In genomic region chr19:2167896-2168618, GRCh38 we compare ENCODE assay signal across 8 cellular contexts. TPM values are rescaled to one million over a fixed set of nuclear protein-coding genes. Genes with fewer than 3 reads are reported as not detected.
DNase-seq lines count a peak whose midpoint lies in the region; ATAC-seq and TF ChIP-seq lines count a peak whose summit lies in the region.

No MANE protein-coding gene starts in this region.

- TSS peak; percentile 98 for BruUV-seq in MCF 10A (replicated peaks; lab: Mats Ljungman, UMichigan)

- CTCF ChIA-PET in MCF 10A (lab: Yijun Ruan, JAX), result interaction anchor here (0.5 to 1.2 kb wide), 3 partner anchors 87 to 469 kb away, joined by 3 to 5 read pairs (median 3); no protein-coding TSS in a partner anchor

- H3K4me3 Mint-ChIP-seq in activated naive CD4-positive, alpha-beta T cell treated with anti-CD3 and anti-CD28 coated beads, Interleukin-2, amount 50 U/mL, for 24 hours, result peak overlapping the region; percentile 82
- peak overlapping the region; percentile 56 for H3K4me3 Mint-ChIP-seq in MCF 10A (ENCODE audit: unreplicated experiment)

- H3K4me1 Mint-ChIP-seq in activated naive CD4-positive, alpha-beta T cell treated with anti-CD3 and anti-CD28 coated beads, Interleukin-2, amount 50 U/mL, for 24 hours, result peaks cover 59% of the 10 kb centered on the region
- H3K4me1 Mint-ChIP-seq in MCF 10A (ENCODE audit: insufficient read depth, unreplicated experiment), result peaks cover 20% of the 10 kb centered on the region

- TF ChIP-seq CTCF in MCF 10A (IDR thresholded peaks at IDR 0.05; ENCODE audit: unreplicated experiment), result no peak

- peak overlapping the region; percentile 81 for H3K27ac Mint-ChIP-seq in activated naive CD4-positive, alpha-beta T cell treated with anti-CD3 and anti-CD28 coated beads, Interleukin-2, amount 50 U/mL, for 24 hours
- peak overlapping the region; percentile 96 for H3K27ac Mint-ChIP-seq in MCF 10A (ENCODE audit: low read depth, unreplicated experiment)

- no peaks in the 10 kb centered on the region for H3K9me3 Mint-ChIP-seq in activated naive CD4-positive, alpha-beta T cell treated with anti-CD3 and anti-CD28 coated beads, Interleukin-2, amount 50 U/mL, for 24 hours
- H3K9me3 Mint-ChIP-seq in MCF 10A (ENCODE audit: unreplicated experiment), result no peaks in the 10 kb centered on the region

- H3K27me3 Mint-ChIP-seq in activated naive CD4-positive, alpha-beta T cell treated with anti-CD3 and anti-CD28 coated beads, Interleukin-2, amount 50 U/mL, for 24 hours, result no peaks in the 10 kb centered on the region
- no peaks in the 10 kb centered on the region for H3K27me3 Mint-ChIP-seq in MCF 10A (ENCODE audit: insufficient read depth, unreplicated experiment)

- H3K36me3 Mint-ChIP-seq in activated naive CD4-positive, alpha-beta T cell treated with anti-CD3 and anti-CD28 coated beads, Interleukin-2, amount 50 U/mL, for 24 hours, result no peaks in the 10 kb centered on the region
- H3K36me3 Mint-ChIP-seq in MCF 10A (ENCODE audit: insufficient read depth, unreplicated experiment), result no peaks in the 10 kb centered on the region

- ATAC-seq in HG03280 (IDR thresholded peaks at IDR 0.05; ENCODE audit: unreplicated experiment), result no peak

- POLR2A ChIA-PET in MCF 10A (lab: Yijun Ruan, JAX), result interaction anchor here (0.5 to 1.5 kb wide), 5 partner anchors 10 to 69 kb away, joined by 3 to 5 read pairs (median 4); no protein-coding TSS in a partner anchor

- intact Hi-C loops in MCF 10A (cut with micrococcal nuclease), result loop anchor here (2.0 to 5.0 kb wide), 2 partner anchors 17 to 449 kb away; partner anchors contain the start of gene AP3D1

- no peak for DNase-seq in activated naive CD4-positive, alpha-beta T cell (lab: John Stamatoyannopoulos, UW)
- peak; percentile 80 for DNase-seq in NOMO-1 treated with DMSO at 0.1 percent for 48 hours (lab: John Stamatoyannopoulos, UW; ENCODE audit: unreplicated experiment)
- peak; percentile 51 for DNase-seq in MCF 10A (ENCODE audit: unreplicated experiment)
- peak; percentile 85 for DNase-seq in medulla oblongata (ENCODE audit: extremely low spot score)
- peak; percentile 58 for DNase-seq in ureter (ENCODE audit: low spot score)
- no peak for DNase-seq in NCI-H510A (lab: John Stamatoyannopoulos, UW)

RNA-seq across cellular contexts. Expression of gene DOT1L, which starts 4.3 kb away (rescaled TPM):
- total RNA-seq in MCF 10A (2022) (27.0 and 28.4 TPM in 2 replicates), ureter (41.9 TPM)

RNA-seq across cellular contexts. Expression of gene AP3D1, which starts 16.7 kb away (rescaled TPM):
- 172 and 181 TPM in 2 replicates for total RNA-seq in MCF 10A (2022)
- total RNA-seq in ureter, result 148 TPM

Comparison
In these comparisons a context has a peak if more than half of its experiments do, and no peak if none do; other contexts are left out.
1. DNase-seq: peak in NOMO-1 treated with DMSO at 0.1 percent for 48 hours (single experiment), MCF 10A (single experiment), medulla oblongata (single experiment) and ureter (single experiment); none in activated naive CD4-positive, alpha-beta T cell (0 of 4) and NCI-H510A (single experiment).